Comparison of ENCODE assay signal across 10 cellular contexts in the genomic region with DNA sequence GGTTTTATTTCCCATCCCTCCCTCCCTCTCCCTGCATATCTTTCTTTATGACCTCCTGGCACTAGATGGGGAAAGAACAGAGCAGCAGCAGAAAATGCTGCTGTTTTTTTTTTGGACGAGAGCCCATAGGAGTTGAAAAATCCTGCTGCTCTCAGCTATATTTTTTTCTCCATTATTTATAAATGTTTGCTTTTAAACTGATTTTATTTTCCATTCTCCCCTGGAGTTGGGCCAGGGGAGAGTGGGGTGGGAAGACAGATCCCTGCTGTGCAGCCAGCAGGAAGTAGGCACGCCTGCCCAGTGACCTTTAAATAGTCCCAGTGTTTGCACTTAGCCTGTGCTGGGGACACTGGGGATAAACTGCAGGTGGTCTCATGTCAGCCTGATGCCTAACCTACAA. TPM values are rescaled to one million over a fixed set of nuclear protein-coding genes. Genes with fewer than 3 reads are reported as not detected.
DNase-seq lines count a peak whose midpoint lies in the region; ATAC-seq and TF ChIP-seq lines count a peak whose summit lies in the region.
"Had no signal": no experiment of that assay in that cellular context is flagged by ENCODE, and none has a peak within 500 bp of the region (broad histone marks: within the 10 kb centered on the region; RNA-seq: fewer than 3 reads in every experiment).

No MANE protein-coding gene starts in this region.

- intact Hi-C loops in mucosa of descending colon (cut with DNase I, micrococcal nuclease) (no loop called here), OCI-LY7 (cut with micrococcal nuclease; ENCODE audit: unreplicated experiment) (no loop called here)

- no peaks in the 10 kb centered on the region for H4K20me1 ChIP-seq in OCI-LY7 (ENCODE audit: insufficient read depth, low read length)

- H3K4me1 Mint-ChIP-seq in activated CD4-positive, alpha-beta T cell treated with anti-CD3 and anti-CD28 coated beads, Interleukin-2, amount 10 ng/mL, durations not matched to agents 7 days and 5 days, result peaks cover 36% of the 10 kb centered on the region
- peaks cover 12% of the 10 kb centered on the region for H3K4me1 Mint-ChIP-seq in type B pancreatic cell (ENCODE audit: unreplicated experiment)

- no peaks in the 10 kb centered on the region for H3K9me2 ChIP-seq in OCI-LY7 (ENCODE audit: insufficient read depth, low read length)

- POLR2A ChIA-PET in activated CD4-positive, alpha-beta T cell treated with anti-CD3 and anti-CD28 coated beads, Interleukin-2, amount 10 ng/mL, durations not matched to agents 7 days and 5 days (lab: Charles Lee), result no interaction called here
- POLR2A ChIA-PET in OCI-LY7 (lab: Charles Lee), result interaction anchor here (0.6 kb wide), 1 partner anchor 1168 kb away, joined by 3 read pairs; no protein-coding TSS in a partner anchor

- H3K36me3 ChIP-seq in esophagus (ENCODE audit: control insufficient read depth in 2 of 2, insufficient read depth in 2 of 2, low read length in 1 of 2) (peaks cover 12 to 28% of the 10 kb centered on the region in 2 donors), mucosa of descending colon (ENCODE audit: low read depth) (peaks cover 3% of the 10 kb centered on the region), OCI-LY7 (ENCODE audit: insufficient read depth, low read length) (peaks cover 96% of the 10 kb centered on the region)

- peak overlapping the region; percentile 16 for H3K27ac Mint-ChIP-seq in activated CD4-positive, alpha-beta T cell treated with anti-CD3 and anti-CD28 coated beads, Interleukin-2, amount 10 ng/mL, durations not matched to agents 7 days and 5 days
- peak overlapping the region; percentile 81 for H3K27ac Mint-ChIP-seq in type B pancreatic cell
- H3K27ac Mint-ChIP-seq: activated CD4-positive, alpha-beta T cell treated with anti-CD3 and anti-CD28 coated beads for 36 hours had no signal

- no peaks in the 10 kb centered on the region for H3K27me3 Mint-ChIP-seq in activated CD4-positive, alpha-beta T cell treated with anti-CD3 and anti-CD28 coated beads, Interleukin-2, amount 10 ng/mL, durations not matched to agents 7 days and 5 days
- no peaks in the 10 kb centered on the region for H3K27me3 Mint-ChIP-seq in type B pancreatic cell
- H3K27me3 Mint-ChIP-seq: activated CD4-positive, alpha-beta T cell treated with anti-CD3 and anti-CD28 coated beads for 36 hours had no signal

- no peaks in the 10 kb centered on the region for H3K27me3 ChIP-seq in esophagus (ENCODE audit: control insufficient read depth in 1 of 2, insufficient read depth in 2 of 2, low read length in 2 of 2)

- no peak overlapping the region for H2AFZ ChIP-seq in OCI-LY7 (ENCODE audit: low read length)

- no TSS peak for BruUV-seq in OCI-LY7 (replicated peaks; lab: Mats Ljungman, UMichigan)

- H3K79me2 ChIP-seq in OCI-LY7 (ENCODE audit: insufficient read depth, low read depth, low read length), result peaks cover 6% of the 10 kb centered on the region; the same call in 1 of the 2 replicates

- no peak overlapping the region for H3K4me2 ChIP-seq in OCI-LY7 (ENCODE audit: low read length)

- TF ChIP-seq CTCF in mucosa of descending colon (IDR thresholded peaks at IDR 0.05), result no peak
- no peak for TF ChIP-seq CTCF in type B pancreatic cell (conservative IDR thresholded peaks at IDR 0.05)
- TF ChIP-seq CTCF in OCI-LY7 (conservative IDR thresholded peaks at IDR 0.05; ENCODE audit: low read length), result no peak

- H3K36me3 Mint-ChIP-seq in activated CD4-positive, alpha-beta T cell treated with anti-CD3 and anti-CD28 coated beads, Interleukin-2, amount 10 ng/mL, durations not matched to agents 7 days and 5 days (ENCODE audit: low read depth), result peaks cover 81% of the 10 kb centered on the region
- H3K36me3 Mint-ChIP-seq in type B pancreatic cell, result peaks cover 55% of the 10 kb centered on the region

- H3K4me3 ChIP-seq in esophagus (ENCODE audit: low read depth in 1 of 2, low read length in 2 of 2) (no peak overlapping the region), mucosa of descending colon (no peak overlapping the region), OCI-LY7 (ENCODE audit: low read depth, low read length, poor library complexity, severe bottlenecking) (no peak overlapping the region)

- 49 to 53% methylated on average over 2 of the region's 2 CpGs for WGBS in esophagus, 2 donors

- no peaks in the 10 kb centered on the region for H3K9me3 ChIP-seq in esophagus (ENCODE audit: control insufficient read depth in 2 of 2, insufficient read depth in 1 of 2, low read depth in 1 of 2, low read length in 1 of 2)
- H3K9me3 ChIP-seq in mucosa of descending colon, result no peaks in the 10 kb centered on the region
- no peaks in the 10 kb centered on the region for H3K9me3 ChIP-seq in OCI-LY7 (ENCODE audit: low read length)

- H3K4me3 Mint-ChIP-seq in activated CD4-positive, alpha-beta T cell treated with anti-CD3 and anti-CD28 coated beads, Interleukin-2, amount 10 ng/mL, durations not matched to agents 7 days and 5 days, result no peak overlapping the region
- no peak overlapping the region for H3K4me3 Mint-ChIP-seq in type B pancreatic cell
- H3K4me3 Mint-ChIP-seq: activated CD4-positive, alpha-beta T cell treated with anti-CD3 and anti-CD28 coated beads for 36 hours had no signal

- ATAC-seq in mucosa of descending colon, result peak; percentile 55
- ATAC-seq: activated CD4-positive, alpha-beta T cell treated with anti-CD3 and anti-CD28 coated beads for 36 hours had no signal

- CTCF ChIA-PET in activated CD4-positive, alpha-beta T cell treated with anti-CD3 and anti-CD28 coated beads, Interleukin-2, amount 10 ng/mL, durations not matched to agents 7 days and 5 days (lab: Charles Lee), result interaction anchor here (1.7 to 3.3 kb wide), 2 partner anchors 8 to 13 kb away, joined by 3 to 13 read pairs; no protein-coding TSS in a partner anchor
- CTCF ChIA-PET in OCI-LY7 (lab: Charles Lee; ENCODE audit: unreplicated experiment), result no interaction called here

- no peak for DNase-seq in activated CD4-positive, alpha-beta T cell treated with anti-CD3 and anti-CD28 coated beads, Interleukin-2, amount 10 ng/mL, durations not matched to agents 7 days and 5 days
- DNase-seq in activated CD4-positive, alpha-beta T cell treated with anti-CD3 and anti-CD28 coated beads, Interleukin-2, amount 50 U/mL, for 1 hour, result no peak
- DNase-seq in mucosa of descending colon (peak in 1 of 3 donors; percentile 17), type B pancreatic cell (ENCODE audit: extremely low spot score, unreplicated experiment) (no peak), OCI-LY7 (ENCODE audit: low spot score) (no peak), cerebellar cortex (ENCODE audit: low spot score) (no peak)
- no peak for DNase-seq in effector CD8-positive, alpha-beta T cell (lab: John Stamatoyannopoulos, UW)
- DNase-seq: activated CD4-positive, alpha-beta T cell treated with anti-CD3 and anti-CD28 coated beads for 36 hours; activated naive CD4-positive, alpha-beta T cell treated with anti-CD3 and anti-CD28 coated beads, Interleukin-2, amount 50 U/mL, for 16 hours had no signal

- no peaks in the 10 kb centered on the region for H3K9me3 Mint-ChIP-seq in activated CD4-positive, alpha-beta T cell treated with anti-CD3 and anti-CD28 coated beads, Interleukin-2, amount 10 ng/mL, durations not matched to agents 7 days and 5 days
- H3K9me3 Mint-ChIP-seq in type B pancreatic cell, result no peaks in the 10 kb centered on the region

- H3K27ac ChIP-seq in esophagus (ENCODE audit: low read depth in 2 of 2, low read length in 1 of 2) (peak overlapping the region; percentile 45 to 57), OCI-LY7 (ENCODE audit: low read depth, low read length, poor library complexity, severe bottlenecking) (no peak overlapping the region)

- H3K4me1 ChIP-seq in esophagus (ENCODE audit: control insufficient read depth in 2 of 2, insufficient read depth in 2 of 2, low read length in 1 of 2) (peaks cover 0 to 3% of the 10 kb centered on the region in 2 donors), mucosa of descending colon (ENCODE audit: low read depth) (peaks cover 3% of the 10 kb centered on the region), OCI-LY7 (ENCODE audit: insufficient read depth, low read length, poor library complexity, severe bottlenecking) (no peaks in the 10 kb centered on the region)

RNA-seq across cellular contexts. Expression of a gene that starts 17.4 kb away (rescaled TPM):
- total RNA-seq in activated CD4-positive, alpha-beta T cell treated with anti-CD3 and anti-CD28 coated beads, Interleukin-2, amount 10 ng/mL, durations not matched to agents 7 days and 5 days, result 10 to 100 TPM; 62.2 to 68.3 TPM
- 1 to 10 TPM; 7.1 to 7.7 TPM for polyA plus RNA-seq in esophagus
- total RNA-seq in mucosa of descending colon (10 to 100 TPM; 62.0 to 87.0 (median 70.6) TPM), type B pancreatic cell (ENCODE audit: low replicate concordance) (52.1 and 63.7 TPM in 2 replicates), OCI-LY7 (2022) (46.6 and 50.0 TPM in 2 replicates)
- 20.7 and 22.3 TPM in 2 replicates for total RNA-seq in OCI-LY7 (2014; rRNA removed; shearing (Covaris generic))

RNA-seq across cellular contexts. Expression of a gene that starts 37.5 kb away (rescaled TPM):
- total RNA-seq in activated CD4-positive, alpha-beta T cell treated with anti-CD3 and anti-CD28 coated beads, Interleukin-2, amount 10 ng/mL, durations not matched to agents 7 days and 5 days, result 1 to 10 TPM; 2.7 to 3.1 TPM
- polyA plus RNA-seq in esophagus, result 1 to 10 TPM; 1.2 to 1.7 TPM
- total RNA-seq in mucosa of descending colon (1 to 10 TPM; 1.1 to 2.6 (median 2.3) TPM), type B pancreatic cell (ENCODE audit: low replicate concordance) (1.3 and 1.6 TPM in 2 replicates), OCI-LY7 (2022) (0.37 and 0.74 TPM in 2 replicates)
- total RNA-seq in OCI-LY7 (2014; rRNA removed; shearing (Covaris generic)), result 0.22 and 0.23 TPM in 2 replicates
